In genomic region chr9:91156451-91157234, GRCh38 we compare ENCODE assay signal across 14 cellular contexts.
A peak's percentile ranks its signal among the peaks of the same experiment; 100 is the strongest.
DNase-seq lines count a peak whose midpoint lies in the region; ATAC-seq and TF ChIP-seq lines count a peak whose summit lies in the region.
"Had no signal": no experiment of that assay in that cellular context is flagged by ENCODE, and none has a peak within 500 bp of the region (broad histone marks: within the 10 kb centered on the region; RNA-seq: fewer than 3 reads in every experiment).

No MANE protein-coding gene starts in this region.

- H3K56ac ChIP-seq in IMR-90 (ENCODE audit: extremely low read depth, insufficient read depth, low read length) (no peak overlapping the region), H9 (ENCODE audit: insufficient read length, low read depth, low read length) (no peak overlapping the region)

- POLR2A ChIA-PET in IMR-90 (lab: Charles Lee; ENCODE audit: unreplicated experiment) = no interaction called here
- POLR2A ChIA-PET in activated CD4-positive, alpha-beta memory T cell treated with anti-CD3 and anti-CD28 coated beads, Interleukin-2, amount 10 ng/mL, durations not matched to agents 7 days and 5 days (lab: Charles Lee) = interaction anchor here (1.0 to 10.6 kb wide), 7 partner anchors 10 to 267 kb away, joined by 3 to 167 read pairs (median 3); partner anchors contain the start of gene NFIL3

- WGBS in IMR-90 (ENCODE audit: extremely low coverage in 2 of 2, insufficient read length in 1 of 2), 2 experiments = 80% methylated on average over 5 of the region's 10 CpGs; no CpG with 5 or more reads in 1 of the 2 experiments
- WGBS in esophagus squamous epithelium, 2 donors = 57 to 67% methylated on average over 10 of the region's 10 CpGs
- no CpG with 5 or more reads among the region's 10 CpGs for WGBS in H9 (ENCODE audit: extremely low coverage, insufficient read length, low lambda C conversion rate)

- H4K20me1 ChIP-seq in IMR-90 (ENCODE audit: insufficient read depth, low read length) = no peaks in the 10 kb centered on the region
- no peaks in the 10 kb centered on the region for H4K20me1 ChIP-seq in H9 (ENCODE audit: control insufficient read depth, insufficient read depth, insufficient read length)

- no peak overlapping the region for H3K4me3 ChIP-seq in IMR-90 (ENCODE audit: insufficient read depth, low read depth, low read length)
- H3K4me3 ChIP-seq in esophagus squamous epithelium = no peak overlapping the region
- H3K4me3 ChIP-seq in right atrium auricular region = no peak overlapping the region
- H3K4me3 ChIP-seq: psoas muscle had no signal

- peaks cover 5% of the 10 kb centered on the region; the same call in 1 of the 2 replicates for H3K9me1 ChIP-seq in IMR-90 (ENCODE audit: insufficient read depth, low read length)

- peak overlapping the region; percentile 47; the same call in 1 of the 2 replicates for H3K4ac ChIP-seq in IMR-90 (ENCODE audit: low read depth, low read length)
- no peak overlapping the region for H3K4ac ChIP-seq in H9 (ENCODE audit: low read depth, low read length)

- H3K4me2 ChIP-seq in IMR-90 (ENCODE audit: low read depth, low read length) (no peak overlapping the region), H9 (ENCODE audit: insufficient read depth, insufficient read length, low read length) (no peak overlapping the region)

- H3K9me3 Mint-ChIP-seq in activated CD4-positive, alpha-beta memory T cell treated with anti-CD3 and anti-CD28 coated beads, Interleukin-2, amount 10 ng/mL, durations not matched to agents 7 days and 5 days = peaks cover 24% of the 10 kb centered on the region
- peaks cover 4 to 7% of the 10 kb centered on the region in 2 donors for H3K9me3 Mint-ChIP-seq in stimulated activated naive B cell treated with anti-CD40 and anti-IgM and Interleukin-4, amounts not matched to agents 10 μg/mL and 1 μg/mL and 100 μg/mL, for 72 hours
- H3K9me3 Mint-ChIP-seq in H9 = peaks cover 19 to 26% of the 10 kb centered on the region in 2 experiments

- H2AK5ac ChIP-seq in IMR-90 (ENCODE audit: low read depth, low read length) (peak overlapping the region; percentile 86; the same call in 1 of the 2 replicates), H9 (ENCODE audit: insufficient read length, low read length) (no peak overlapping the region)

- CTCF ChIA-PET in IMR-90 (lab: Yijun Ruan, JAX) = no interaction called here
- CTCF ChIA-PET in activated CD4-positive, alpha-beta memory T cell treated with anti-CD3 and anti-CD28 coated beads, Interleukin-2, amount 10 ng/mL, durations not matched to agents 7 days and 5 days (lab: Charles Lee) = no interaction called here

- in situ Hi-C loops in IMR-90 (cut with MboI; ENCODE audit: low sequenced_read_pairs) = no loop called here

- H2BK120ac ChIP-seq in IMR-90 (ENCODE audit: low read depth, low read length) (peak overlapping the region; percentile 61), H9 (ENCODE audit: low read depth, low read length, poor library complexity, severe bottlenecking) (no peak overlapping the region)

- intact Hi-C loops in IMR-90 (cut with micrococcal nuclease) (no loop called here), esophagus squamous epithelium (cut with DNase I) (no loop called here)

- peak overlapping the region; percentile 83 for H3K27ac Mint-ChIP-seq in activated CD4-positive, alpha-beta memory T cell treated with anti-CD3 and anti-CD28 coated beads, Interleukin-2, amount 10 ng/mL, durations not matched to agents 7 days and 5 days
- H3K27ac Mint-ChIP-seq in stimulated activated naive B cell treated with anti-CD40 and anti-IgM and Interleukin-4, amounts not matched to agents 10 μg/mL and 1 μg/mL and 100 μg/mL, for 72 hours = peak overlapping the region; percentile 92
- H3K27ac Mint-ChIP-seq in H9 = peak overlapping the region in 1 of 3 experiments; percentile 52; a peak in 1 of 7 replicates

- H3K18ac ChIP-seq in IMR-90 (ENCODE audit: low read depth, low read length) (no peak overlapping the region), H9 (ENCODE audit: insufficient read length, low read depth, low read length) (no peak overlapping the region)

- no peak for TF ChIP-seq CTCF in IMR-90 (conservative IDR thresholded peaks at IDR 0.05; ENCODE audit: low read depth, low read length)
- TF ChIP-seq CTCF in esophagus squamous epithelium (IDR thresholded peaks at IDR 0.05) = no peak
- TF ChIP-seq CTCF in right atrium auricular region (IDR thresholded peaks at IDR 0.05) = no peak
- TF ChIP-seq CTCF in H9 (conservative IDR thresholded peaks at IDR 0.05) = no peak

- H3K4me3 Mint-ChIP-seq in activated CD4-positive, alpha-beta memory T cell treated with anti-CD3 and anti-CD28 coated beads, Interleukin-2, amount 10 ng/mL, durations not matched to agents 7 days and 5 days = peak overlapping the region; percentile 21
- H3K4me3 Mint-ChIP-seq in stimulated activated naive B cell treated with anti-CD40 and anti-IgM and Interleukin-4, amounts not matched to agents 10 μg/mL and 1 μg/mL and 100 μg/mL, for 72 hours = no peak overlapping the region
- H3K4me3 Mint-ChIP-seq in H9 = no peak overlapping the region

- peak overlapping the region; percentile 86; the same call in 2 of the 3 replicates for H2BK15ac ChIP-seq in IMR-90 (ENCODE audit: low read depth, low read length)
- H2BK15ac ChIP-seq in H9 (ENCODE audit: low read depth, low read length) = no peak overlapping the region

- H3K14ac ChIP-seq in IMR-90 (replicated peaks; ENCODE audit: low read depth, low read length) = peak overlapping the region; percentile 25
- H3K14ac ChIP-seq in H9 (ENCODE audit: insufficient read depth, low read length) = no peak overlapping the region

- H3K79me1 ChIP-seq in IMR-90 (ENCODE audit: low read depth in 1 of 2, low read length in 2 of 2) = peaks cover 0 to 5% of the 10 kb centered on the region in 2 experiments; a peak in 1 of 4 replicates
- no peaks in the 10 kb centered on the region for H3K79me1 ChIP-seq in H9 (ENCODE audit: insufficient read depth, low read depth, low read length, poor library complexity, severe bottlenecking)

- no peaks in the 10 kb centered on the region for H3K4me1 ChIP-seq in IMR-90 (ENCODE audit: control insufficient read depth, insufficient read depth, low read length)
- H3K4me1 ChIP-seq in esophagus squamous epithelium = peaks cover 3 to 21% (median 6%) of the 10 kb centered on the region in 3 donors
- peaks cover 0 to 23% of the 10 kb centered on the region in 2 donors for H3K4me1 ChIP-seq in right atrium auricular region
- no peaks in the 10 kb centered on the region for H3K4me1 ChIP-seq in H9 (ENCODE audit: insufficient read depth, low read length)
- H3K4me1 ChIP-seq: psoas muscle had no signal

- no peak for TF ChIP-seq RAD21 in IMR-90 (IDR thresholded peaks at IDR 0.05; ENCODE audit: low read length)

- H4K8ac ChIP-seq in IMR-90 (ENCODE audit: low read depth in 2 of 2, low read length in 2 of 2) = no peak overlapping the region; a peak in 1 of 4 replicates
- H4K8ac ChIP-seq in H9 (replicated peaks; ENCODE audit: insufficient read length, low read depth, low read length) = no peak overlapping the region

- peaks cover 87% of the 10 kb centered on the region for H3K36me3 Mint-ChIP-seq in activated CD4-positive, alpha-beta memory T cell treated with anti-CD3 and anti-CD28 coated beads, Interleukin-2, amount 10 ng/mL, durations not matched to agents 7 days and 5 days (ENCODE audit: low read depth)
- H3K36me3 Mint-ChIP-seq in stimulated activated naive B cell treated with anti-CD40 and anti-IgM and Interleukin-4, amounts not matched to agents 10 μg/mL and 1 μg/mL and 100 μg/mL, for 72 hours = peaks cover 22 to 26% of the 10 kb centered on the region in 2 donors
- H3K36me3 Mint-ChIP-seq in H9 (ENCODE audit: insufficient read depth in 1 of 3, low read depth in 3 of 3) = peaks cover 11 to 15% (median 11%) of the 10 kb centered on the region in 3 experiments; a peak in 6 of 7 replicates

- no peaks in the 10 kb centered on the region for H3K23me2 ChIP-seq in H9 (ENCODE audit: insufficient read length, low read depth, low read length, poor library complexity, severe bottlenecking)

- H3K9ac ChIP-seq in IMR-90 (ENCODE audit: low read depth, low read length) (no peak overlapping the region), H9 (ENCODE audit: extremely low read depth, insufficient read length, low read length) (no peak overlapping the region)

- no peaks in the 10 kb centered on the region for H3K27me3 ChIP-seq in IMR-90 (ENCODE audit: control insufficient read depth, insufficient read depth, low read length)
- no peaks in the 10 kb centered on the region for H3K27me3 ChIP-seq in esophagus squamous epithelium
- no peaks in the 10 kb centered on the region for H3K27me3 ChIP-seq in right atrium auricular region
- no peaks in the 10 kb centered on the region for H3K27me3 ChIP-seq in H9 (ENCODE audit: insufficient read depth, low read length)

- no TSS peak for BruUV-seq in IMR-90 (replicated peaks; lab: Mats Ljungman, UMichigan)

- dilution Hi-C loops in IMR-90 (cut with HindIII; ENCODE audit: low sequenced_read_pairs, unreplicated experiment) = no loop called here

- H3K27me3 Mint-ChIP-seq in activated CD4-positive, alpha-beta memory T cell treated with anti-CD3 and anti-CD28 coated beads, Interleukin-2, amount 10 ng/mL, durations not matched to agents 7 days and 5 days = no peaks in the 10 kb centered on the region
- H3K27me3 Mint-ChIP-seq in stimulated activated naive B cell treated with anti-CD40 and anti-IgM and Interleukin-4, amounts not matched to agents 10 μg/mL and 1 μg/mL and 100 μg/mL, for 72 hours = no peaks in the 10 kb centered on the region
- peaks cover 8% of the 10 kb centered on the region for H3K27me3 Mint-ChIP-seq in H9 (ENCODE audit: low read depth)

- H3K4me1 Mint-ChIP-seq in activated CD4-positive, alpha-beta memory T cell treated with anti-CD3 and anti-CD28 coated beads, Interleukin-2, amount 10 ng/mL, durations not matched to agents 7 days and 5 days = peaks cover 89% of the 10 kb centered on the region
- H3K4me1 Mint-ChIP-seq in stimulated activated naive B cell treated with anti-CD40 and anti-IgM and Interleukin-4, amounts not matched to agents 10 μg/mL and 1 μg/mL and 100 μg/mL, for 72 hours = peaks cover 24 to 65% of the 10 kb centered on the region in 2 donors
- peaks cover 3 to 4% of the 10 kb centered on the region in 2 experiments; a peak in 2 of 4 replicates for H3K4me1 Mint-ChIP-seq in H9

- H4K5ac ChIP-seq in IMR-90 (ENCODE audit: low read depth, low read length) (0 out of 2 replicates have a peak overlapping the region, but pooled peaks have one; percentile 10), H9 (ENCODE audit: insufficient read length, low read depth, low read length) (no peak overlapping the region)

- no peak overlapping the region for H2BK12ac ChIP-seq in H9 (ENCODE audit: insufficient read length, low read depth, low read length)

- H4K91ac ChIP-seq in IMR-90 (ENCODE audit: insufficient read depth, low read depth, low read length) (peak overlapping the region; percentile 85), H9 (ENCODE audit: insufficient read length, low read depth, low read length) (no peak overlapping the region)

- ATAC-seq in IMR-90 (ENCODE audit: low read depth) = no peak
- ATAC-seq in stimulated activated naive B cell treated with anti-CD40 and anti-IgM and Interleukin-4, amounts not matched to agents 10 μg/mL and 1 μg/mL and 100 μg/mL, for 72 hours (replicated peaks) = peak; percentile 33 to 42
- ATAC-seq: psoas muscle had no signal

- H2BK20ac ChIP-seq in IMR-90 (ENCODE audit: low read depth, low read length) (peak overlapping the region; percentile 77), H9 (ENCODE audit: low read depth, low read length, poor library complexity, severe bottlenecking) (no peak overlapping the region)

- no peak overlapping the region for H2BK5ac ChIP-seq in IMR-90 (ENCODE audit: low read depth, low read length, poor library complexity, severe bottlenecking)
- no peak overlapping the region for H2BK5ac ChIP-seq in H9 (ENCODE audit: insufficient read length, low read length)

- H3T11ph ChIP-seq in H9 (ENCODE audit: low read length) = no peak overlapping the region

- H3K36me3 ChIP-seq in IMR-90 (ENCODE audit: control insufficient read depth, insufficient read depth, low read length) (no peaks in the 10 kb centered on the region), esophagus squamous epithelium (no peaks in the 10 kb centered on the region), right atrium auricular region (no peaks in the 10 kb centered on the region)

- H3K23ac ChIP-seq in IMR-90 (ENCODE audit: low read depth, low read length) (no peak overlapping the region), H9 (ENCODE audit: insufficient read length, low read depth, low read length) (no peak overlapping the region)

- H2AK9ac ChIP-seq in IMR-90 (replicated peaks; ENCODE audit: low read depth, low read length, poor library complexity) = peak overlapping the region; percentile 53

- TF ChIP-seq POLR2A in IMR-90 (IDR thresholded peaks at IDR 0.05; ENCODE audit: low read depth, low read length) (no peak), esophagus squamous epithelium (IDR thresholded peaks at IDR 0.05) (no peak)

- H3K27ac ChIP-seq in IMR-90 (ENCODE audit: insufficient read depth, low read length) (no peak overlapping the region), esophagus squamous epithelium (peak overlapping the region in 3 of 4 donors; percentile 10 to 49 (median 48)), right atrium auricular region (no peak overlapping the region), H9 (ENCODE audit: insufficient read length, low read depth, low read length) (no peak overlapping the region)
- H3K27ac ChIP-seq: psoas muscle had no signal

- H3K79me2 ChIP-seq in H9 (ENCODE audit: insufficient read depth, low read length) = no peaks in the 10 kb centered on the region

- H3K9me3 ChIP-seq in IMR-90 (ENCODE audit: control insufficient read depth, insufficient read depth, low read length) (peaks cover 5% of the 10 kb centered on the region), esophagus squamous epithelium (no peaks in the 10 kb centered on the region), right atrium auricular region (no peaks in the 10 kb centered on the region), H9 (ENCODE audit: control insufficient read depth, low read depth, low read length) (peaks cover 7% of the 10 kb centered on the region)
- H3K9me3 ChIP-seq: psoas muscle had no signal

- H2AFZ ChIP-seq in IMR-90 (replicated peaks; ENCODE audit: low read length, poor library complexity) (peak overlapping the region; percentile 5), H9 (ENCODE audit: low read length) (no peak overlapping the region)

- DNase-seq in IMR-90 = no peak
- DNase-seq in activated CD4-positive, alpha-beta memory T cell treated with anti-CD3 and anti-CD28 coated beads, Interleukin-2, amount 10 ng/mL, durations not matched to agents 7 days and 5 days = peak; percentile 48
- no peak for DNase-seq in esophagus squamous epithelium (lab: John Stamatoyannopoulos, UW)
- DNase-seq in stimulated activated naive B cell treated with anti-CD40 and anti-IgM and Interleukin-4, amounts not matched to agents 10 μg/mL and 1 μg/mL and 100 μg/mL, for 72 hours = no peak
- DNase-seq in right atrium auricular region (ENCODE audit: low spot score) = no peak
- DNase-seq in nucleus accumbens (lab: John Stamatoyannopoulos, UW) = no peak
- DNase-seq in H9 = no peak
- DNase-seq: activated gamma-delta T cell treated with Interleukin-2 at 50 U/mL for 16 hours; C1 segment of cervical spinal cord; DMS79 treated with DMSO at 0.1 percent for 48 hours; effector CD4-positive, alpha-beta T cell; NCI-H1694 treated with DMSO at 0.1 percent for 48 hours; psoas muscle; T-helper 9 cell had no signal

Comparison
In these comparisons a context has a peak if more than half of its experiments do, and no peak if none do; other contexts are left out.
1. H3K27ac ChIP-seq: peak in esophagus squamous epithelium (3 of 4); none in IMR-90 (single experiment), right atrium auricular region (0 of 2) and H9 (single experiment).